Comparison of ENCODE assay signal across 10 cellular contexts in the genomic region with DNA sequence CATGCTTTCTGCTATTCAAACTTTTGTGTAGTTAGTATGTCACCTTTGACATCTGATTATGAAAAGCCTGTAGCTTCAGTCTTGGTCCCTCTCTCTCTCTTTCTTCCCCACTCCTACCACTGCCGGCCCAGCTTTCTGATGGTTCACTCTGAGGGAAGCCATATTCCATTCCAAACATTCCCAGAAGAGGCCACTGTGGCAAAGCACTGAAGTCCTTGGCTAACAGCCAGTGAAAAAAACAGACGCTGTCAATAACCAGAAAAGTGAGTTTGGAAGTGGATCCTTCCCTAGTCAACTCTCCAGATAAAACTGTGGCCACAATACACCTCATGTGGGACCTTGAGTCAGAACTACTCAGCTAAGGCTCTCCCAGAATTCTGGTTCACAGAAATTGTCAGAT.
A peak's percentile ranks its signal among the peaks of the same experiment; 100 is the strongest.
DNase-seq lines count a peak whose midpoint lies in the region; ATAC-seq and TF ChIP-seq lines count a peak whose summit lies in the region.
"Had no signal": no experiment of that assay in that cellular context is flagged by ENCODE, and none has a peak within 500 bp of the region (broad histone marks: within the 10 kb centered on the region; RNA-seq: fewer than 3 reads in every experiment).

No MANE protein-coding gene starts in this region.

- POLR2A ChIA-PET in CD4-positive, alpha-beta T cell (lab: Charles Lee) = no interaction called here
- POLR2A ChIA-PET in activated CD4-positive, alpha-beta memory T cell treated with anti-CD3 and anti-CD28 coated beads, Interleukin-2, amount 10 ng/mL, durations not matched to agents 7 days and 5 days (lab: Charles Lee) = no interaction called here

- ATAC-seq in SK-N-SH treated with all-trans-retinoic acid at 6 μM for 48 hours = no peak
- no peak for ATAC-seq in HG03025 (IDR thresholded peaks at IDR 0.05; ENCODE audit: low FRiP score, unreplicated experiment)
- no peak for ATAC-seq in CD4-positive, alpha-beta T cell (ENCODE audit: poor library complexity)
- no peak for ATAC-seq in GM21526 (IDR thresholded peaks at IDR 0.05; ENCODE audit: low FRiP score, unreplicated experiment)

- no peak for TF ChIP-seq CTCF in CD4-positive, alpha-beta T cell (IDR thresholded peaks at IDR 0.05)

- H3K36me3 Mint-ChIP-seq in CD4-positive, alpha-beta T cell (ENCODE audit: low read depth) = no peaks in the 10 kb centered on the region
- H3K36me3 Mint-ChIP-seq in activated CD4-positive, alpha-beta memory T cell treated with anti-CD3 and anti-CD28 coated beads, Interleukin-2, amount 10 ng/mL, durations not matched to agents 7 days and 5 days (ENCODE audit: low read depth) = no peaks in the 10 kb centered on the region
- H3K36me3 Mint-ChIP-seq: CD4-positive, CD25-positive, alpha-beta regulatory T cell had no signal

- no peak overlapping the region for H3K27ac Mint-ChIP-seq in CD4-positive, alpha-beta T cell
- no peak overlapping the region for H3K27ac Mint-ChIP-seq in activated CD4-positive, alpha-beta memory T cell treated with anti-CD3 and anti-CD28 coated beads, Interleukin-2, amount 10 ng/mL, durations not matched to agents 7 days and 5 days
- H3K27ac Mint-ChIP-seq: CD4-positive, CD25-positive, alpha-beta regulatory T cell had no signal

- H3K9me3 ChIP-seq in CD4-positive, alpha-beta T cell (ENCODE audit: control insufficient read depth, low read length) = no peaks in the 10 kb centered on the region
- H3K9me3 ChIP-seq: upper lobe of left lung had no signal

- peaks cover 3% of the 10 kb centered on the region for H3K9me3 Mint-ChIP-seq in CD4-positive, alpha-beta T cell
- H3K9me3 Mint-ChIP-seq in activated CD4-positive, alpha-beta memory T cell treated with anti-CD3 and anti-CD28 coated beads, Interleukin-2, amount 10 ng/mL, durations not matched to agents 7 days and 5 days = peaks cover 9% of the 10 kb centered on the region

- intact Hi-C loops in CD4-positive, alpha-beta T cell (cut with DNase I, micrococcal nuclease) = no loop called here

- no peaks in the 10 kb centered on the region for H3K4me1 Mint-ChIP-seq in CD4-positive, alpha-beta T cell (ENCODE audit: low read depth)
- H3K4me1 Mint-ChIP-seq in activated CD4-positive, alpha-beta memory T cell treated with anti-CD3 and anti-CD28 coated beads, Interleukin-2, amount 10 ng/mL, durations not matched to agents 7 days and 5 days = no peaks in the 10 kb centered on the region
- H3K4me1 Mint-ChIP-seq: CD4-positive, CD25-positive, alpha-beta regulatory T cell had no signal

- no peaks in the 10 kb centered on the region for H3K27me3 ChIP-seq in CD4-positive, alpha-beta T cell (ENCODE audit: control insufficient read depth, insufficient read depth, low read length)
- H3K27me3 ChIP-seq: upper lobe of left lung had no signal

- H3K27ac ChIP-seq in CD4-positive, alpha-beta T cell (ENCODE audit: low read depth, low read length) = no peak overlapping the region
- H3K27ac ChIP-seq: upper lobe of left lung had no signal

- DNase-seq in A172 (ENCODE audit: low spot score) (peak; percentile 28), HK-2 (ENCODE audit: unreplicated experiment) (peak; percentile 17), iPS-NIHi7 (ENCODE audit: extremely low spot score) (peak; percentile 41)
- no peak for DNase-seq in CD4-positive, alpha-beta T cell
- no peak for DNase-seq in activated CD4-positive, alpha-beta memory T cell treated with anti-CD3 and anti-CD28 coated beads, Interleukin-2, amount 10 ng/mL, durations not matched to agents 7 days and 5 days
- DNase-seq: CD4-positive, CD25-positive, alpha-beta regulatory T cell had no signal

- H3K27me3 Mint-ChIP-seq in CD4-positive, alpha-beta T cell = no peaks in the 10 kb centered on the region
- no peaks in the 10 kb centered on the region for H3K27me3 Mint-ChIP-seq in activated CD4-positive, alpha-beta memory T cell treated with anti-CD3 and anti-CD28 coated beads, Interleukin-2, amount 10 ng/mL, durations not matched to agents 7 days and 5 days
- H3K27me3 Mint-ChIP-seq: CD4-positive, CD25-positive, alpha-beta regulatory T cell had no signal

- CTCF ChIA-PET in CD4-positive, alpha-beta T cell (lab: Charles Lee) = no interaction called here
- CTCF ChIA-PET in activated CD4-positive, alpha-beta memory T cell treated with anti-CD3 and anti-CD28 coated beads, Interleukin-2, amount 10 ng/mL, durations not matched to agents 7 days and 5 days (lab: Charles Lee) = no interaction called here

- H3K4me3 Mint-ChIP-seq in CD4-positive, alpha-beta T cell = no peak overlapping the region
- H3K4me3 Mint-ChIP-seq in activated CD4-positive, alpha-beta memory T cell treated with anti-CD3 and anti-CD28 coated beads, Interleukin-2, amount 10 ng/mL, durations not matched to agents 7 days and 5 days = no peak overlapping the region
- H3K4me3 Mint-ChIP-seq: CD4-positive, CD25-positive, alpha-beta regulatory T cell had no signal

TF ChIP-seq in SK-N-SH treated with all-trans-retinoic acid at 6 μM for 48 hours, 23 proteins besides CTCF, POLR2A, EP300 and RAD21:
- TF ChIP-seq ZNF8 (CRISPR knock-in tag; IDR thresholded peaks at IDR 0.05) (no peak), ISL1 (CRISPR knock-in tag; IDR thresholded peaks at IDR 0.05) (no peak), ZFP30 (CRISPR knock-in tag; IDR thresholded peaks at IDR 0.05) (no peak), RARB (CRISPR knock-in tag; IDR thresholded peaks at IDR 0.05) (no peak)
- TF ChIP-seq, protein P1, sequence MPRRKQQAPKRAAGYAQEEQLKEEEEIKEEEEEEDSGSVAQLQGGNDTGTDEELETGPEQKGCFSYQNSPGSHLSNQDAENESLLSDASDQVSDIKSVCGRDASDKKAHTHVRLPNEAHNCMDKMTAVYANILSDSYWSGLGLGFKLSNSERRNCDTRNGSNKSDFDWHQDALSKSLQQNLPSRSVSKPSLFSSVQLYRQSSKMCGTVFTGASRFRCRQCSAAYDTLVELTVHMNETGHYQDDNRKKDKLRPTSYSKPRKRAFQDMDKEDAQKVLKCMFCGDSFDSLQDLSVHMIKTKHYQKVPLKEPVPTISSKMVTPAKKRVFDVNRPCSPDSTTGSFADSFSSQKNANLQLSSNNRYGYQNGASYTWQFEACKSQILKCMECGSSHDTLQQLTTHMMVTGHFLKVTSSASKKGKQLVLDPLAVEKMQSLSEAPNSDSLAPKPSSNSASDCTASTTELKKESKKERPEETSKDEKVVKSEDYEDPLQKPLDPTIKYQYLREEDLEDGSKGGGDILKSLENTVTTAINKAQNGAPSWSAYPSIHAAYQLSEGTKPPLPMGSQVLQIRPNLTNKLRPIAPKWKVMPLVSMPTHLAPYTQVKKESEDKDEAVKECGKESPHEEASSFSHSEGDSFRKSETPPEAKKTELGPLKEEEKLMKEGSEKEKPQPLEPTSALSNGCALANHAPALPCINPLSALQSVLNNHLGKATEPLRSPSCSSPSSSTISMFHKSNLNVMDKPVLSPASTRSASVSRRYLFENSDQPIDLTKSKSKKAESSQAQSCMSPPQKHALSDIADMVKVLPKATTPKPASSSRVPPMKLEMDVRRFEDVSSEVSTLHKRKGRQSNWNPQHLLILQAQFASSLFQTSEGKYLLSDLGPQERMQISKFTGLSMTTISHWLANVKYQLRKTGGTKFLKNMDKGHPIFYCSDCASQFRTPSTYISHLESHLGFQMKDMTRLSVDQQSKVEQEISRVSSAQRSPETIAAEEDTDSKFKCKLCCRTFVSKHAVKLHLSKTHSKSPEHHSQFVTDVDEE (CRISPR knock-in tag; IDR thresholded peaks at IDR 0.05) = 0 out of 2 replicates have a peak, but pooled peaks have one; percentile 23
- TF ChIP-seq, protein P2, sequence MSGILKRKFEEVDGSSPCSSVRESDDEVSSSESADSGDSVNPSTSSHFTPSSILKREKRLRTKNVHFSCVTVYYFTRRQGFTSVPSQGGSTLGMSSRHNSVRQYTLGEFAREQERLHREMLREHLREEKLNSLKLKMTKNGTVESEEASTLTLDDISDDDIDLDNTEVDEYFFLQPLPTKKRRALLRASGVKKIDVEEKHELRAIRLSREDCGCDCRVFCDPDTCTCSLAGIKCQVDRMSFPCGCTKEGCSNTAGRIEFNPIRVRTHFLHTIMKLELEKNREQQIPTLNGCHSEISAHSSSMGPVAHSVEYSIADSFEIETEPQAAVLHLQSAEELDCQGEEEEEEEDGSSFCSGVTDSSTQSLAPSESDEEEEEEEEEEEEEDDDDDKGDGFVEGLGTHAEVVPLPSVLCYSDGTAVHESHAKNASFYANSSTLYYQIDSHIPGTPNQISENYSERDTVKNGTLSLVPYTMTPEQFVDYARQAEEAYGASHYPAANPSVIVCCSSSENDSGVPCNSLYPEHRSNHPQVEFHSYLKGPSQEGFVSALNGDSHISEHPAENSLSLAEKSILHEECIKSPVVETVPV (CRISPR knock-in tag; IDR thresholded peaks at IDR 0.05) = no peak

Comparison
In these comparisons a context has a peak if more than half of its experiments do, and no peak if none do; other contexts are left out.
1. DNase-seq: peak in A172 (single experiment), HK-2 (single experiment) and iPS-NIHi7 (single experiment); none in CD4-positive, alpha-beta T cell (0 of 10) and activated CD4-positive, alpha-beta memory T cell treated with anti-CD3 and anti-CD28 coated beads, Interleukin-2, amount 10 ng/mL, durations not matched to agents 7 days and 5 days (single experiment).